17 cellular contexts compared by ENCODE assay signal in genomic region chr11:64674774-64675173, GRCh38. TPM values are rescaled to one million over a fixed set of nuclear protein-coding genes. Genes with fewer than 3 reads are reported as not detected.
DNase-seq lines count a peak whose midpoint lies in the region; ATAC-seq and TF ChIP-seq lines count a peak whose summit lies in the region.
"Had no signal": no experiment of that assay in that cellular context is flagged by ENCODE, and none has a peak within 500 bp of the region (broad histone marks: within the 10 kb centered on the region; RNA-seq: fewer than 3 reads in every experiment).

No MANE protein-coding gene starts in this region.

- H4K20me1 ChIP-seq in smooth muscle cell (ENCODE audit: low read depth), result no peaks in the 10 kb centered on the region
- no peaks in the 10 kb centered on the region for H4K20me1 ChIP-seq in SK-N-SH (ENCODE audit: insufficient read depth)

- H3K79me2 ChIP-seq in smooth muscle cell (ENCODE audit: low read depth), result no peaks in the 10 kb centered on the region
- H3K79me2 ChIP-seq in SK-N-SH (ENCODE audit: insufficient read depth), result no peaks in the 10 kb centered on the region

- H3K9ac ChIP-seq in smooth muscle cell (ENCODE audit: low read depth) (no peak overlapping the region), SK-N-SH (no peak overlapping the region)

- ATAC-seq in GM21447 (IDR thresholded peaks at IDR 0.05; ENCODE audit: unreplicated experiment) (peak; percentile 59), activated B cell treated with CpG ODN at 0.5 μM for 24 hours (ENCODE audit: low read depth) (peak; percentile 48)
- no peak for ATAC-seq in activated CD4-positive, alpha-beta T cell treated with anti-CD3 and anti-CD28 coated beads for 36 hours
- ATAC-seq: left colon; stimulated activated naive CD8-positive, alpha-beta T cell treated with anti-CD3 and anti-CD28 coated beads, Interleukin-15, amount 100 ng/mL, for 72 hours had no signal

- H3F3A ChIP-seq in smooth muscle cell (ENCODE audit: low read depth) (peaks cover 6% of the 10 kb centered on the region), SK-N-SH (replicated peaks; ENCODE audit: insufficient read depth) (no peaks in the 10 kb centered on the region)

- H3K27me3 ChIP-seq in smooth muscle cell (ENCODE audit: low read depth) (no peaks in the 10 kb centered on the region), SK-N-SH (ENCODE audit: insufficient read depth) (peaks cover 42% of the 10 kb centered on the region)
- H3K27me3 ChIP-seq: vagina had no signal

- H3K27me3 Mint-ChIP-seq in activated B cell treated with CpG ODN at 0.5 μM for 24 hours, result peaks cover 51% of the 10 kb centered on the region
- peaks cover 32% of the 10 kb centered on the region for H3K27me3 Mint-ChIP-seq in activated CD4-positive, alpha-beta T cell treated with anti-CD3 and anti-CD28 coated beads for 36 hours

- H3K27ac ChIP-seq in smooth muscle cell (ENCODE audit: low read depth) (peak overlapping the region; percentile 80), SK-N-SH (ENCODE audit: low read depth in 2 of 2, low read length in 1 of 2) (no peak overlapping the region)
- H3K27ac ChIP-seq: foreskin keratinocyte, SJSA1, vagina had no signal

- no peak overlapping the region for H3K4me3 Mint-ChIP-seq in activated B cell treated with CpG ODN at 0.5 μM for 24 hours
- H3K4me3 Mint-ChIP-seq in activated CD4-positive, alpha-beta T cell treated with anti-CD3 and anti-CD28 coated beads for 36 hours, result no peak overlapping the region
- H3K4me3 Mint-ChIP-seq: activated naive CD4-positive, alpha-beta T cell treated with anti-CD3 and anti-CD28 coated beads for 36 hours; stimulated activated naive CD8-positive, alpha-beta T cell treated with anti-CD3 and anti-CD28 coated beads, Interleukin-15, amount 100 ng/mL, for 72 hours had no signal

- WGBS in smooth muscle cell (ENCODE audit: low lambda C conversion rate), result 95% methylated on average over 2 of the region's 2 CpGs
- 77% methylated on average over 2 of the region's 2 CpGs for WGBS in SK-N-SH (ENCODE audit: low lambda C conversion rate)

- TF ChIP-seq EP300 in SK-N-SH (IDR thresholded peaks at IDR 0.05; ENCODE audit: borderline replicate concordance in 1 of 2, low read depth in 1 of 2, low read length in 1 of 2), result no peak

- DNase-seq in GM13976 (ENCODE audit: low spot score) (peak; percentile 48), activated B cell treated with CpG ODN at 0.5 μM for 24 hours (no peak), smooth muscle cell (lab: John Stamatoyannopoulos, UW; ENCODE audit: unreplicated experiment) (no peak), KBM-7 (no peak), SK-N-SH (no peak), retina (no peak)
- no peak for DNase-seq in activated CD4-positive, alpha-beta T cell treated with anti-CD3 and anti-CD28 coated beads for 36 hours
- DNase-seq: activated CD4-positive, alpha-beta T cell treated with anti-CD3 and anti-CD28 coated beads for 48 hours; activated naive CD4-positive, alpha-beta T cell treated with anti-CD3 and anti-CD28 coated beads for 36 hours; cortex of kidney; left colon; stimulated activated naive CD8-positive, alpha-beta T cell treated with anti-CD3 and anti-CD28 coated beads, Interleukin-15, amount 100 ng/mL, for 72 hours had no signal

- H3K4me2 ChIP-seq in smooth muscle cell (peak overlapping the region; percentile 32), SK-N-SH (no peak overlapping the region)

- H3K9me3 ChIP-seq in smooth muscle cell (replicated peaks; ENCODE audit: low read depth) (no peaks in the 10 kb centered on the region), SK-N-SH (no peaks in the 10 kb centered on the region)
- H3K9me3 ChIP-seq: SJSA1, vagina had no signal

- no peak for TF ChIP-seq RAD21 in SK-N-SH (IDR thresholded peaks at IDR 0.05; ENCODE audit: low read length)

- H3K9me3 Mint-ChIP-seq in activated B cell treated with CpG ODN at 0.5 μM for 24 hours, result no peaks in the 10 kb centered on the region
- no peaks in the 10 kb centered on the region for H3K9me3 Mint-ChIP-seq in activated CD4-positive, alpha-beta T cell treated with anti-CD3 and anti-CD28 coated beads for 36 hours (ENCODE audit: low read depth)
- H3K9me3 Mint-ChIP-seq: activated naive CD4-positive, alpha-beta T cell treated with anti-CD3 and anti-CD28 coated beads for 36 hours; stimulated activated naive CD8-positive, alpha-beta T cell treated with anti-CD3 and anti-CD28 coated beads, Interleukin-15, amount 100 ng/mL, for 72 hours had no signal

- H3K9me2 ChIP-seq in SK-N-SH, result no peaks in the 10 kb centered on the region

- H3K36me3 ChIP-seq in smooth muscle cell (ENCODE audit: low read depth), result no peaks in the 10 kb centered on the region
- no peaks in the 10 kb centered on the region for H3K36me3 ChIP-seq in SK-N-SH (replicated peaks in 1 of 2; ENCODE audit: control insufficient read depth in 1 of 2, insufficient read depth in 2 of 2, low read length in 1 of 2)
- H3K36me3 ChIP-seq: SJSA1, vagina had no signal

- CTCF ChIA-PET in activated B cell treated with CpG ODN at 0.5 μM for 24 hours (lab: Charles Lee), result interaction anchor here (1.5 to 3.0 kb wide), 3 partner anchors 14 to 357 kb away, joined by 3 to 12 read pairs (median 6); partner anchors contain the start of gene TRMT112
- CTCF ChIA-PET in activated CD4-positive, alpha-beta T cell treated with anti-CD3 and anti-CD28 coated beads for 36 hours (lab: Charles Lee), result interaction anchor here (0.6 to 3.1 kb wide), 4 partner anchors 14 to 320 kb away, joined by 3 to 22 read pairs (median 3); no protein-coding TSS in a partner anchor
- CTCF ChIA-PET in SK-N-SH (lab: Yijun Ruan, JAX), result interaction anchor here (0.6 to 3.4 kb wide), 11 partner anchors 14 to 226 kb away, joined by 3 to 26 read pairs (median 5); partner anchors contain the start of gene RASGRP2

- no peaks in the 10 kb centered on the region for H3K36me3 Mint-ChIP-seq in activated B cell treated with CpG ODN at 0.5 μM for 24 hours (ENCODE audit: low read depth)
- no peaks in the 10 kb centered on the region for H3K36me3 Mint-ChIP-seq in activated CD4-positive, alpha-beta T cell treated with anti-CD3 and anti-CD28 coated beads for 36 hours (ENCODE audit: low read depth)

- POLR2A ChIA-PET in activated B cell treated with CpG ODN at 0.5 μM for 24 hours (lab: Charles Lee) (interaction anchor here (0.6 to 2.2 kb wide), 6 partner anchors 14 to 202 kb away, joined by 3 to 10 read pairs (median 4); partner anchors contain the start of gene RASGRP2), SK-N-SH (lab: Yijun Ruan, JAX) (no interaction called here)
- POLR2A ChIA-PET in activated CD4-positive, alpha-beta T cell treated with anti-CD3 and anti-CD28 coated beads for 36 hours (lab: Charles Lee), result no interaction called here

- TF ChIP-seq CTCF in GM13976 (IDR thresholded peaks at IDR 0.05; ENCODE audit: borderline replicate concordance, control extremely low read depth, extremely low read depth, insufficient read depth, missing control alignments), result no peak
- no peak for TF ChIP-seq CTCF in activated B cell treated with CpG ODN at 0.5 μM for 24 hours (IDR thresholded peaks at IDR 0.05)
- no peak for TF ChIP-seq CTCF in smooth muscle cell (IDR thresholded peaks at IDR 0.05; ENCODE audit: borderline replicate concordance, insufficient read depth, poor library complexity, severe bottlenecking)
- TF ChIP-seq CTCF in SK-N-SH (IDR thresholded peaks at IDR 0.05), result no peak

- intact Hi-C loops in activated B cell treated with CpG ODN at 0.5 μM for 24 hours (cut with micrococcal nuclease), result no loop called here
- intact Hi-C loops in activated CD4-positive, alpha-beta T cell treated with anti-CD3 and anti-CD28 coated beads for 36 hours (cut with DNase I, micrococcal nuclease), result no loop called here

- H3K4me1 ChIP-seq in smooth muscle cell (ENCODE audit: low read depth) (peaks cover 9% of the 10 kb centered on the region), SK-N-SH (ENCODE audit: control insufficient read depth in 1 of 2, insufficient read depth in 2 of 2, low read depth in 1 of 2, low read length in 1 of 2) (peaks cover 9 to 15% of the 10 kb centered on the region in 2 experiments; a peak in 1 of 4 replicates)
- H3K4me1 ChIP-seq: foreskin keratinocyte had no signal

- in situ Hi-C loops in GM13976 (cut with MboI; ENCODE audit: low sequenced_read_pairs, unreplicated experiment) (no loop called here), KBM-7 (cut with MboI; ENCODE audit: low pct_unique_long_range_greater_than_20kb, low sequenced_read_pairs) (no loop called here)

- no peak overlapping the region for H3K4me3 ChIP-seq in smooth muscle cell
- no peak overlapping the region for H3K4me3 ChIP-seq in SK-N-SH (ENCODE audit: low read depth in 2 of 2, low read length in 1 of 2)
- H3K4me3 ChIP-seq: SJSA1, vagina had no signal

- H3K4me1 Mint-ChIP-seq in activated B cell treated with CpG ODN at 0.5 μM for 24 hours, result peaks cover 34% of the 10 kb centered on the region
- H3K4me1 Mint-ChIP-seq in activated CD4-positive, alpha-beta T cell treated with anti-CD3 and anti-CD28 coated beads for 36 hours, result no peaks in the 10 kb centered on the region
- H3K4me1 Mint-ChIP-seq: stimulated activated naive CD8-positive, alpha-beta T cell treated with anti-CD3 and anti-CD28 coated beads, Interleukin-15, amount 100 ng/mL, for 72 hours had no signal

- no peak overlapping the region for H3K27ac Mint-ChIP-seq in activated B cell treated with CpG ODN at 0.5 μM for 24 hours
- no peak overlapping the region for H3K27ac Mint-ChIP-seq in activated CD4-positive, alpha-beta T cell treated with anti-CD3 and anti-CD28 coated beads for 36 hours
- H3K27ac Mint-ChIP-seq: activated naive CD4-positive, alpha-beta T cell treated with anti-CD3 and anti-CD28 coated beads for 36 hours; stimulated activated naive CD8-positive, alpha-beta T cell treated with anti-CD3 and anti-CD28 coated beads, Interleukin-15, amount 100 ng/mL, for 72 hours had no signal

- H2AFZ ChIP-seq in smooth muscle cell (ENCODE audit: low read depth) (no peak overlapping the region), SK-N-SH (ENCODE audit: low read depth) (no peak overlapping the region)

TF ChIP-seq in SK-N-SH, 30 proteins besides CTCF, POLR2A, EP300 and RAD21 (continues in another document):
- no peak for TF ChIP-seq RXRA (IDR thresholded peaks at IDR 0.05; ENCODE audit: borderline replicate concordance, low read depth)
- no peak for TF ChIP-seq NRF1 (IDR thresholded peaks at IDR 0.05; ENCODE audit: low read depth, low read length)
- no peak for TF ChIP-seq TEAD4 (IDR thresholded peaks at IDR 0.05; ENCODE audit: borderline replicate concordance, insufficient read depth)

RNA-seq across cellular contexts. Expression of gene NRXN2, which starts 48.2 kb away (rescaled TPM):
- total RNA-seq in activated B cell treated with CpG ODN at 0.5 μM for 24 hours (0.54 and 0.73 TPM in 2 replicates), smooth muscle cell (0.13 and 1.4 TPM in 2 replicates)
- polyA plus RNA-seq in smooth muscle cell (1.7 and 2.6 TPM in 2 replicates), SK-N-SH (2012; rRNA removed) (0.15 TPM in 2 replicates)
- total RNA-seq in activated CD4-positive, alpha-beta T cell treated with anti-CD3 and anti-CD28 coated beads for 36 hours, result under 1 TPM; 0.18 to 0.39 TPM
- polyA plus RNA-seq in SK-N-SH (2012; cell fraction: cytosol; rRNA removed), result 0.09 and 1.4 TPM in 2 replicates
- 0.06 and 0.54 TPM in 2 replicates for polyA plus RNA-seq in SK-N-SH (2012; cell fraction: nucleus; rRNA removed)
- total RNA-seq: foreskin keratinocyte, PC-3, SJSA1 had no signal
- polyA plus RNA-seq: foreskin keratinocyte had no signal
